30 cellular contexts compared by ENCODE assay signal in the genomic region with DNA sequence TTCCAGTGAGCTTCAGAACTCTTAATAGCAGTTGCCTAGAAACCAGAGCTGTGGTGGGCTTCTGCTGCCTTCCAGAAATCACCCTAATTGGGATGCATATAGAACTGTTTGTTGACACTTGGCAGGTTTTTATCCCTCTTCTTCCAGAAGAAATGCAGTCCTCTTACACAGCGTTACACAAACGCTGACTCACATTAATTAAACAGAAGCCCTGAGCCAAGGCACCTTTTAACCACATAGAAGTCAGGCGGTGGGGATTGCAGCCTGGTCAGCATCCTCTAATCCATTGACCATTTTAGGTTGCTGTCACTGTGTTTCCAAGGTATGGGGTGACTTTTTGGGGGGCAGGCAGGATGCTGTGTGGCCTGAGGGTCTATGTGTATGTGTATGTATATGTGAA.
DNase-seq lines count a peak whose midpoint lies in the region; ATAC-seq, FAIRE-seq and TF ChIP-seq lines count a peak whose summit lies in the region.
"Had no signal": no experiment of that assay in that cellular context is flagged by ENCODE, and none has a peak within 500 bp of the region (broad histone marks: within the 10 kb centered on the region; RNA-seq: fewer than 3 reads in every experiment).

No MANE protein-coding gene starts in this region.

- POLR2A ChIA-PET in HEK293T (lab: Yijun Ruan, JAX) = no interaction called here

- TF ChIP-seq CTCF in astrocyte (IDR thresholded peaks at IDR 0.05; ENCODE audit: insufficient read depth, low read depth, low read length) = no peak

- H3K9me3 Mint-ChIP-seq in astrocyte (ENCODE audit: unreplicated experiment) = no peaks in the 10 kb centered on the region
- H3K9me3 Mint-ChIP-seq: CD4-positive, alpha-beta T cell; natural killer cell treated with Interleukin-12 subunit alpha and Interleukin-12 subunit beta and Interleukin-15 and Interleukin-18, amount 100 ng/mL, for 72 hours had no signal

- no peak overlapping the region for H3K9ac ChIP-seq in astrocyte (ENCODE audit: low read length)

- H4K20me1 ChIP-seq in astrocyte (ENCODE audit: insufficient read depth, low read length) = no peaks in the 10 kb centered on the region

- no peaks in the 10 kb centered on the region for H3K9me3 ChIP-seq in astrocyte (ENCODE audit: insufficient read depth, low read depth, low read length)
- H3K9me3 ChIP-seq: breast epithelium, psoas muscle, sigmoid colon, SJSA1, stomach, vagina had no signal

- no peak overlapping the region for H3K4me2 ChIP-seq in astrocyte (ENCODE audit: low read length)

- FAIRE-seq in astrocyte (lab: Jason Lieb, UNC) = no peak
- FAIRE-seq: frontal cortex, G401.6 had no signal

- H3K4me1 ChIP-seq in astrocyte (ENCODE audit: insufficient read depth, low read length) = no peaks in the 10 kb centered on the region
- H3K4me1 ChIP-seq: breast epithelium, psoas muscle, SJSA1, vagina had no signal

- H3K36me3 Mint-ChIP-seq in astrocyte (ENCODE audit: low read depth, unreplicated experiment) = no peaks in the 10 kb centered on the region
- H3K36me3 Mint-ChIP-seq: activated naive CD8-positive, alpha-beta T cell; natural killer cell treated with Interleukin-12 subunit alpha and Interleukin-12 subunit beta and Interleukin-15 and Interleukin-18, amount 100 ng/mL, for 72 hours had no signal

- H3K4me3 ChIP-seq in astrocyte (ENCODE audit: insufficient read depth, low read depth, low read length) = no peak overlapping the region
- H3K4me3 ChIP-seq: breast epithelium, psoas muscle, sigmoid colon, SJSA1, stomach, vagina had no signal

- H3K36me3 ChIP-seq in astrocyte (ENCODE audit: insufficient read depth, low read length) = no peaks in the 10 kb centered on the region
- H3K36me3 ChIP-seq: breast epithelium, sigmoid colon, SJSA1, stomach, vagina had no signal

- CTCF ChIA-PET in HEK293T (lab: Yijun Ruan, JAX) = interaction anchor here (0.7 kb wide), 1 partner anchor 54 kb away, joined by 3 read pairs; no protein-coding TSS in a partner anchor

- H3K27ac Mint-ChIP-seq in astrocyte (ENCODE audit: unreplicated experiment) = peak overlapping the region; percentile 34
- H3K27ac Mint-ChIP-seq: activated naive CD8-positive, alpha-beta T cell; CD4-positive, alpha-beta T cell; natural killer cell treated with Interleukin-12 subunit alpha and Interleukin-12 subunit beta and Interleukin-15 and Interleukin-18, amount 100 ng/mL, for 72 hours had no signal

- H3K27me3 Mint-ChIP-seq in astrocyte (ENCODE audit: low read depth, unreplicated experiment) = peaks cover 10% of the 10 kb centered on the region

- H3K27ac ChIP-seq in astrocyte (ENCODE audit: low read depth, low read length) = no peak overlapping the region
- H3K27ac ChIP-seq: breast epithelium, psoas muscle, sigmoid colon, SJSA1, stomach, vagina had no signal

- no peaks in the 10 kb centered on the region for H3K27me3 ChIP-seq in astrocyte (ENCODE audit: insufficient read depth, low read length)
- H3K27me3 ChIP-seq: breast epithelium, sigmoid colon, SJSA1, vagina had no signal

- no peak for ATAC-seq in HG02885 (IDR thresholded peaks at IDR 0.05; ENCODE audit: poor library complexity, unreplicated experiment)
- ATAC-seq: HCT116; natural killer cell treated with Interleukin-12 subunit alpha and Interleukin-12 subunit beta and Interleukin-15 and Interleukin-18, amount 100 ng/mL, for 72 hours; psoas muscle had no signal

- no peaks in the 10 kb centered on the region for H3K79me2 ChIP-seq in astrocyte (ENCODE audit: insufficient read depth, low read length)

- DNase-seq in DMS79 treated with DMSO at 0.1 percent for 48 hours (lab: John Stamatoyannopoulos, UW) = peak; percentile 11
- no peak for DNase-seq in DMS79 (lab: John Stamatoyannopoulos, UW)
- DNase-seq in NCI-H1092 treated with DMSO at 0.1 percent for 48 hours (lab: John Stamatoyannopoulos, UW) = peak; percentile 73
- DNase-seq in NCI-H446 treated with DMSO at 0.1 percent for 48 hours (lab: John Stamatoyannopoulos, UW) = peak; percentile 84
- no peak for DNase-seq in astrocyte (ENCODE audit: low read depth)
- DNase-seq in HEK293T (ENCODE audit: extremely low spot score) = no peak
- no peak for DNase-seq in SKM-1 treated with dmso at 0.1 percent for 144 hours (lab: John Stamatoyannopoulos, UW; ENCODE audit: unreplicated experiment)
- DNase-seq: activated CD4-positive, alpha-beta T cell treated with anti-CD3 and anti-CD28 coated beads for 48 hours; AML-193; CD4-positive, alpha-beta T cell; Kasumi-1; kidney glomerular epithelial cell; NCI-H1930; NCI-H526 treated with DMSO at 0.1 percent for 48 hours; psoas muscle; RPMI8226; sigmoid colon; stimulated activated CD4-positive, alpha-beta T cell treated with anti-CD3 and anti-CD28 coated beads, Interleukin-12 subunit alpha, Interleukin-12 subunit beta, amount 100 ng/mL, for 4 hours; stimulated activated CD4-positive, alpha-beta T cell treated with anti-CD3 and anti-CD28 coated beads, Interleukin-2, amount 100 ng/mL, for 48 hours; stomach; T1000 had no signal

- H3K4me1 Mint-ChIP-seq in astrocyte (ENCODE audit: low read depth, unreplicated experiment) = peaks cover 14% of the 10 kb centered on the region

- no peak overlapping the region for H2AFZ ChIP-seq in astrocyte (ENCODE audit: low read depth, low read length)

- no peak overlapping the region for H3K4me3 Mint-ChIP-seq in astrocyte (ENCODE audit: unreplicated experiment)
- H3K4me3 Mint-ChIP-seq: activated naive CD8-positive, alpha-beta T cell; CD4-positive, alpha-beta T cell; natural killer cell treated with Interleukin-12 subunit alpha and Interleukin-12 subunit beta and Interleukin-15 and Interleukin-18, amount 100 ng/mL, for 72 hours had no signal

TF ChIP-seq in HEK293T, 16 proteins besides CTCF, POLR2A, EP300 and RAD21:
- TF ChIP-seq HDGF (IDR thresholded peaks at IDR 0.05; ENCODE audit: borderline replicate concordance) (no peak), SUZ12 (IDR thresholded peaks at IDR 0.05) (no peak), ELF4 (IDR thresholded peaks at IDR 0.05) (no peak), FOXK2 (IDR thresholded peaks at IDR 0.05) (no peak), LEF1 (IDR thresholded peaks at IDR 0.05; ENCODE audit: borderline replicate concordance) (no peak), ARNT (IDR thresholded peaks at IDR 0.05) (no peak), FOXA1 (IDR thresholded peaks at IDR 0.05) (no peak), BHLHE40 (IDR thresholded peaks at IDR 0.05; ENCODE audit: borderline replicate concordance) (no peak), FOXM1 (IDR thresholded peaks at IDR 0.05; ENCODE audit: borderline replicate concordance) (no peak), CTBP1 (IDR thresholded peaks at IDR 0.05; ENCODE audit: borderline replicate concordance) (no peak)

Comparison
In these comparisons a context has a peak if more than half of its experiments do, and no peak if none do; other contexts are left out.
1. DNase-seq: peak in DMS79 treated with DMSO at 0.1 percent for 48 hours (single experiment), NCI-H1092 treated with DMSO at 0.1 percent for 48 hours (single experiment) and NCI-H446 treated with DMSO at 0.1 percent for 48 hours (single experiment); none in DMS79 (single experiment), astrocyte (single experiment), HEK293T (single experiment) and SKM-1 treated with dmso at 0.1 percent for 144 hours (single experiment).